Comparison of ENCODE assay signal across 16 cellular contexts in genomic region chr14:35042632-35043031, GRCh38. TPM values are rescaled to one million over a fixed set of nuclear protein-coding genes. Genes with fewer than 3 reads are reported as not detected.
DNase-seq lines count a peak whose midpoint lies in the region; ATAC-seq and TF ChIP-seq lines count a peak whose summit lies in the region.
"Had no signal": no experiment of that assay in that cellular context is flagged by ENCODE, and none has a peak within 500 bp of the region (broad histone marks: within the 10 kb centered on the region; RNA-seq: fewer than 3 reads in every experiment).

No MANE protein-coding gene starts in this region.

- peaks cover under 1% of the 10 kb centered on the region for H3K36me3 Mint-ChIP-seq in stimulated activated naive CD8-positive, alpha-beta T cell treated with anti-CD3 and anti-CD28 coated beads, Interleukin-15, Interleukin-2, amounts not matched to agents 100 ng/mL and 50 ng/mL, for 24 hours (ENCODE audit: low read depth)
- H3K36me3 Mint-ChIP-seq in T-helper 17 cell (ENCODE audit: low read depth) (peaks cover 2% of the 10 kb centered on the region), neural progenitor cell (no peaks in the 10 kb centered on the region)
- no peaks in the 10 kb centered on the region for H3K36me3 Mint-ChIP-seq in naive thymus-derived CD8-positive, alpha-beta T cell

- H3K4me1 ChIP-seq in mucosa of descending colon (ENCODE audit: low read depth) (peaks cover under 1% of the 10 kb centered on the region), neural progenitor cell (peaks cover 11% of the 10 kb centered on the region)

- H3K9me3 Mint-ChIP-seq in stimulated activated naive CD8-positive, alpha-beta T cell treated with anti-CD3 and anti-CD28 coated beads, Interleukin-15, Interleukin-2, amounts not matched to agents 100 ng/mL and 50 ng/mL, for 24 hours: no peaks in the 10 kb centered on the region
- no peaks in the 10 kb centered on the region for H3K9me3 Mint-ChIP-seq in naive thymus-derived CD8-positive, alpha-beta T cell
- no peaks in the 10 kb centered on the region for H3K9me3 Mint-ChIP-seq in neural progenitor cell

- POLR2A ChIA-PET in naive thymus-derived CD8-positive, alpha-beta T cell (lab: Charles Lee): no interaction called here

- H3K27ac ChIP-seq in neural progenitor cell: no peak overlapping the region
- H3K27ac ChIP-seq: BLaER1 treated with 17β-estradiol and CSF1 and Interleukin-3, amounts not matched to agents 10 nM and 100 nM; SJSA1 had no signal

- H3K27me3 Mint-ChIP-seq in stimulated activated naive CD8-positive, alpha-beta T cell treated with anti-CD3 and anti-CD28 coated beads, Interleukin-15, Interleukin-2, amounts not matched to agents 100 ng/mL and 50 ng/mL, for 24 hours: no peaks in the 10 kb centered on the region
- H3K27me3 Mint-ChIP-seq in T-helper 17 cell (no peaks in the 10 kb centered on the region), neural progenitor cell (ENCODE audit: insufficient read depth, low read depth) (no peaks in the 10 kb centered on the region)
- H3K27me3 Mint-ChIP-seq in naive thymus-derived CD8-positive, alpha-beta T cell: no peaks in the 10 kb centered on the region

- H3K9me3 ChIP-seq in T-helper 17 cell (ENCODE audit: control insufficient read depth, low read length, poor library complexity, severe bottlenecking) (no peaks in the 10 kb centered on the region), mucosa of descending colon (no peaks in the 10 kb centered on the region), neural progenitor cell (ENCODE audit: low read depth) (no peaks in the 10 kb centered on the region)
- H3K9me3 ChIP-seq: BLaER1 treated with 17β-estradiol and CSF1 and Interleukin-3, amounts not matched to agents 10 nM and 100 nM; SJSA1 had no signal

- no peak overlapping the region for H3K4me3 Mint-ChIP-seq in stimulated activated naive CD8-positive, alpha-beta T cell treated with anti-CD3 and anti-CD28 coated beads, Interleukin-15, Interleukin-2, amounts not matched to agents 100 ng/mL and 50 ng/mL, for 24 hours
- H3K4me3 Mint-ChIP-seq in T-helper 17 cell: no peak overlapping the region
- H3K4me3 Mint-ChIP-seq in naive thymus-derived CD8-positive, alpha-beta T cell: no peak overlapping the region
- H3K4me3 Mint-ChIP-seq in neural progenitor cell: no peak overlapping the region

- peaks cover 12% of the 10 kb centered on the region for H3F3A ChIP-seq in neural progenitor cell (ENCODE audit: low read depth)

- H3K36me3 ChIP-seq in mucosa of descending colon (ENCODE audit: low read depth): no peaks in the 10 kb centered on the region
- no peaks in the 10 kb centered on the region for H3K36me3 ChIP-seq in neural progenitor cell
- H3K36me3 ChIP-seq: BLaER1 treated with 17β-estradiol and CSF1 and Interleukin-3, amounts not matched to agents 10 nM and 100 nM had no signal

- TF ChIP-seq CTCF in mucosa of descending colon (IDR thresholded peaks at IDR 0.05) (no peak), neural progenitor cell (IDR thresholded peaks at IDR 0.05) (no peak)

- intact Hi-C loops in mucosa of descending colon (cut with DNase I, micrococcal nuclease): no loop called here

- H3K27me3 ChIP-seq in neural progenitor cell: no peaks in the 10 kb centered on the region
- H3K27me3 ChIP-seq: BLaER1 treated with 17β-estradiol and CSF1 and Interleukin-3, amounts not matched to agents 10 nM and 100 nM; SJSA1 had no signal

- no peak overlapping the region for H2AFZ ChIP-seq in neural progenitor cell (replicated peaks)

- H3K27ac Mint-ChIP-seq in stimulated activated naive CD8-positive, alpha-beta T cell treated with anti-CD3 and anti-CD28 coated beads, Interleukin-15, Interleukin-2, amounts not matched to agents 100 ng/mL and 50 ng/mL, for 24 hours: peak overlapping the region; percentile 2
- peak overlapping the region; percentile 57 for H3K27ac Mint-ChIP-seq in T-helper 17 cell
- H3K27ac Mint-ChIP-seq in naive thymus-derived CD8-positive, alpha-beta T cell: peak overlapping the region in 8 of 10 donors; percentile 8 to 91 (median 74)
- no peak overlapping the region for H3K27ac Mint-ChIP-seq in neural progenitor cell

- H3K4me3 ChIP-seq in mucosa of descending colon: no peak overlapping the region
- H3K4me3 ChIP-seq in neural progenitor cell: no peak overlapping the region
- H3K4me3 ChIP-seq: BLaER1 treated with 17β-estradiol and CSF1 and Interleukin-3, amounts not matched to agents 10 nM and 100 nM; SJSA1 had no signal

- no peak overlapping the region for H3K4me2 ChIP-seq in neural progenitor cell
- H3K4me2 ChIP-seq: BLaER1 treated with 17β-estradiol and CSF1 and Interleukin-3, amounts not matched to agents 10 nM and 100 nM had no signal

- H3K9ac ChIP-seq in neural progenitor cell: no peak overlapping the region
- H3K9ac ChIP-seq: BLaER1 treated with 17β-estradiol and CSF1 and Interleukin-3, amounts not matched to agents 10 nM and 100 nM had no signal

- DNase-seq in stimulated activated naive CD8-positive, alpha-beta T cell treated with anti-CD3 and anti-CD28 coated beads, Interleukin-15, Interleukin-2, amounts not matched to agents 100 U/mL and 50 U/mL, for 24 hours: no peak
- no peak for DNase-seq in T-helper 17 cell
- no peak for DNase-seq in naive thymus-derived CD8-positive, alpha-beta T cell
- no peak for DNase-seq in mucosa of descending colon
- DNase-seq in DMS53 (lab: John Stamatoyannopoulos, UW): no peak
- no peak for DNase-seq in neural progenitor cell (ENCODE audit: low spot score)
- DNase-seq: COR-L47, DMS 273 treated with DMSO at 0.1 percent for 48 hours, KBM-7, NCI-H1417, NCI-H187, NCI-H226, NCI-H526 had no signal

- peaks cover 17% of the 10 kb centered on the region for H3K4me1 Mint-ChIP-seq in stimulated activated naive CD8-positive, alpha-beta T cell treated with anti-CD3 and anti-CD28 coated beads, Interleukin-15, Interleukin-2, amounts not matched to agents 100 ng/mL and 50 ng/mL, for 24 hours (ENCODE audit: low read depth)
- H3K4me1 Mint-ChIP-seq in T-helper 17 cell: peaks cover 16% of the 10 kb centered on the region
- peaks cover under 1 to 23% (median 18%) of the 10 kb centered on the region in 4 donors for H3K4me1 Mint-ChIP-seq in naive thymus-derived CD8-positive, alpha-beta T cell
- H3K4me1 Mint-ChIP-seq in neural progenitor cell: peaks cover 7% of the 10 kb centered on the region

- H4K20me1 ChIP-seq in neural progenitor cell (ENCODE audit: low read depth): peaks cover 5% of the 10 kb centered on the region
- H4K20me1 ChIP-seq: BLaER1 treated with 17β-estradiol and CSF1 and Interleukin-3, amounts not matched to agents 10 nM and 100 nM had no signal

- no peak for ATAC-seq in stimulated activated naive CD8-positive, alpha-beta T cell treated with anti-CD3 and anti-CD28 coated beads, Interleukin-15, Interleukin-2, amounts not matched to agents 100 U/mL and 50 U/mL, for 24 hours
- no peak for ATAC-seq in T-helper 17 cell
- no peak for ATAC-seq in naive thymus-derived CD8-positive, alpha-beta T cell
- no peak for ATAC-seq in mucosa of descending colon

- peaks cover 10% of the 10 kb centered on the region for H3K79me2 ChIP-seq in neural progenitor cell (ENCODE audit: low read depth)

RNA-seq across cellular contexts. Expression of gene FAM177A1, which starts 3.4 kb away (rescaled TPM):
- total RNA-seq in T-helper 17 cell (100 to 1,000 TPM; 109 to 111 TPM), mucosa of descending colon (100 to 1,000 TPM in 2 of 3 donors, 10 to 100 TPM in 1; 98.1 to 152 (median 142) TPM), neural progenitor cell (ENCODE audit: low replicate concordance) (20.9 and 58.2 TPM in 2 replicates)
- total RNA-seq in naive thymus-derived CD8-positive, alpha-beta T cell: 10 to 100 TPM; 36.5 TPM
- 10 to 100 TPM; 32.6 to 59.8 (median 41.0) TPM for polyA plus RNA-seq in naive thymus-derived CD8-positive, alpha-beta T cell

RNA-seq across cellular contexts. Expression of gene SRP54, which starts 59.8 kb away (rescaled TPM):
- total RNA-seq in T-helper 17 cell: 10 to 100 TPM; 35.0 to 37.9 TPM
- total RNA-seq in naive thymus-derived CD8-positive, alpha-beta T cell: 10 to 100 TPM; 55.0 to 60.7 TPM
- polyA plus RNA-seq in naive thymus-derived CD8-positive, alpha-beta T cell: 10 to 100 TPM; 18.3 to 32.2 (median 30.6) TPM
- total RNA-seq in mucosa of descending colon: 10 to 100 TPM; 32.9 to 45.6 (median 40.6) TPM
- 72.4 and 105 TPM in 2 replicates for total RNA-seq in neural progenitor cell (ENCODE audit: low replicate concordance)
